33 cellular contexts compared by ENCODE assay signal in genomic region chr3:34174740-34175139, GRCh38.
A peak's percentile ranks its signal among the peaks of the same experiment; 100 is the strongest.
DNase-seq lines count a peak whose midpoint lies in the region; TF ChIP-seq lines count a peak whose summit lies in the region.
"Had no signal": no experiment of that assay in that cellular context is flagged by ENCODE, and none has a peak within 500 bp of the region (broad histone marks: within the 10 kb centered on the region; RNA-seq: fewer than 3 reads in every experiment).

No MANE protein-coding gene starts in this region.

- H3K36me3 ChIP-seq in A673 (ENCODE audit: insufficient read depth, low read length, poor library complexity, severe bottlenecking), result no peaks in the 10 kb centered on the region
- H3K36me3 ChIP-seq: BE2C, gastrocnemius medialis, prostate gland, right lobe of liver, thoracic aorta had no signal

- POLR2A ChIA-PET in A673 (lab: Charles Lee; ENCODE audit: low non-redundant PET), result interaction anchor here (0.8 kb wide), 1 partner anchor 28 kb away, joined by 3 read pairs; no protein-coding TSS in a partner anchor

- H3K27ac ChIP-seq in A673 (ENCODE audit: low read depth, low read length, poor library complexity, severe bottlenecking), result peak overlapping the region; percentile 77
- H3K27ac ChIP-seq: gastrocnemius medialis, prostate gland, right lobe of liver, thoracic aorta had no signal

- DNase-seq in A673 (ENCODE audit: low spot score) (peak; percentile 92), ELF-1 (ENCODE audit: low read depth, low spot score) (peak; percentile 83), NCI-H2081 (lab: John Stamatoyannopoulos, UW) (peak; percentile 76 to 92), choroid plexus epithelial cell (ENCODE audit: low read depth) (peak; percentile 47), NCI-H2196 treated with DMSO at 0.1 percent for 48 hours (lab: John Stamatoyannopoulos, UW; ENCODE audit: unreplicated experiment) (no peak), NCI-H82 treated with DMSO at 0.1 percent for 48 hours (lab: John Stamatoyannopoulos, UW; ENCODE audit: unreplicated experiment) (no peak), EL (no peak)
- DNase-seq: ACHN; activated CD4-positive, alpha-beta T cell treated with anti-CD3 and anti-CD28 coated beads for 4 hours; activated CD8-positive, alpha-beta memory T cell treated with anti-CD3 and anti-CD28 coated beads for 24 hours; activated effector memory CD4-positive, alpha-beta T cell treated with Interleukin-2 at 50 U/mL for 16 hours; activated naive CD8-positive, alpha-beta T cell treated with anti-CD3 and anti-CD28 coated beads, Interleukin-2, amount 10 ng/mL, durations not matched to agents 7 days and 5 days; activated T-cell treated with anti-CD3 and anti-CD28 coated beads, Interleukin-2, amount 50 U/mL, for 1 hour; aorta; BE2C; CD8-positive, alpha-beta T cell; DMS53; gastrocnemius medialis; GF-D8; HFFc6; hippocampal formation; naive thymus-derived CD8-positive, alpha-beta T cell; NCI-H1105; NCI-H2029 treated with DMSO at 0.1 percent for 48 hours; NCI-H526; nucleus accumbens; right lobe of liver; SHP77 treated with DMSO at 0.1 percent for 48 hours; stimulated activated CD8-positive, alpha-beta memory T cell treated with anti-CD3 and anti-CD28 coated beads, Interleukin-4, amount 100 ng/mL, for 48 hours; SW 1271 had no signal

- TF ChIP-seq CTCF in A673 (conservative IDR thresholded peaks at IDR 0.05; ENCODE audit: low read depth, low read length) (no peak), choroid plexus epithelial cell (conservative IDR thresholded peaks at IDR 0.05; ENCODE audit: low read depth, low read length) (no peak)

- CTCF ChIA-PET in A673 (lab: Charles Lee), result no interaction called here

- intact Hi-C loops in A673 (cut with micrococcal nuclease; ENCODE audit: unreplicated experiment), result no loop called here

- H3K9me3 ChIP-seq in A673 (ENCODE audit: low read depth, low read length, poor library complexity, severe bottlenecking), result no peaks in the 10 kb centered on the region
- H3K9me3 ChIP-seq: BE2C, gastrocnemius medialis, prostate gland, right lobe of liver, thoracic aorta had no signal

- H3K4me3 ChIP-seq in A673 (ENCODE audit: low read depth, low read length, poor library complexity, severe bottlenecking) (peak overlapping the region; percentile 16), choroid plexus epithelial cell (ENCODE audit: low read depth, low read length) (no peak overlapping the region)
- H3K4me3 ChIP-seq: gastrocnemius medialis, lung, prostate gland, right lobe of liver, thoracic aorta had no signal

- H3K27me3 ChIP-seq in A673 (replicated peaks; ENCODE audit: insufficient read depth, low read depth, low read length, poor library complexity), result no peaks in the 10 kb centered on the region
- H3K27me3 ChIP-seq: BE2C, gastrocnemius medialis, right lobe of liver had no signal

- BruUV-seq in A673 (replicated peaks; lab: Mats Ljungman, UMichigan), result no TSS peak

- H3K4me1 ChIP-seq in A673 (ENCODE audit: insufficient read depth, low read length, poor library complexity, severe bottlenecking), result peaks cover 19% of the 10 kb centered on the region
- H3K4me1 ChIP-seq: BE2C, gastrocnemius medialis, prostate gland, right lobe of liver had no signal

Comparison
In these comparisons a context has a peak if more than half of its experiments do, and no peak if none do; other contexts are left out.
1. DNase-seq: peak in A673 (single experiment), ELF-1 (single experiment), NCI-H2081 (2 of 2) and choroid plexus epithelial cell (single experiment); none in NCI-H2196 treated with DMSO at 0.1 percent for 48 hours (single experiment), NCI-H82 treated with DMSO at 0.1 percent for 48 hours (single experiment) and EL (single experiment).